14 cellular contexts compared by ENCODE assay signal in the genomic region with DNA sequence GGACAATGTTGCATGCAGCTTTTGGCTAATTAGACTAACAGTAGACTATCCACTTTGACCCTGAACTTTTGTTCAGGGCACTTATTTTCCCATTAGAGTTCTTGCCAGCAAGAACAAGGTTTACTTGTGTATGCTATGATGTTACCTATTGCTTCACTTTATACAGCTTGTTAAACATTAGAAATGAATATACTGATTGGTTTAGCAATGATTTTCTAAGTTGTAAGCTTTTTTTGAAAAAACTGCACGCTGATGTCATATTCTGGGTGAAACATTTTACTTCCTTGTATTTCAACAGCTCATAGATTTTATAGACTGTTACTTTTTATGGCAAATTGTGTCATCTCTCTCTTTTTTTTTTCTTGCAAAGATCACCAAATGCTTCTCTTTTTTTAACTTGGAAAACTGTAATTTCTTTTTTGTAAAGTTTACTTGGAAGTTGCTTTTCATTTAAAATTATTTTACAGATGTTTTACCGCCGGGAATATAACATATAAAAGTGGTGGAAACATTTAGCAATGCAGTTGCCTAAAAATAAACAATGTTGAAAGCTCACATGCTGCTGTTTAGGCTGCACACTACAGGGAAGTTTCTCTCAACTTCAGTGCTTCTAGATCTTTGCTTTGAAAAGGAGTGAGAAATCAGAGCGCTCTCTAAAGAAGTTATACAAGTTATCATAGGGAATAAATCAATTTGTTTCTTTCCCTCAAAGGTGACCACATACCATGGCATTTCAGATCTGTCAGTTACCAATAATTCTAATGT.
DNase-seq lines count a peak whose midpoint lies in the region; ATAC-seq and TF ChIP-seq lines count a peak whose summit lies in the region.
"Had no signal": no experiment of that assay in that cellular context is flagged by ENCODE, and none has a peak within 500 bp of the region (broad histone marks: within the 10 kb centered on the region; RNA-seq: fewer than 3 reads in every experiment).

No MANE protein-coding gene starts in this region.

- H3K36me3 ChIP-seq in mesodermal cell (ENCODE audit: control insufficient read depth, insufficient read depth, low read length): no peaks in the 10 kb centered on the region
- H3K36me3 ChIP-seq: vagina had no signal

- peak overlapping the region; percentile 39 for H3K27ac ChIP-seq in mesodermal cell (ENCODE audit: low read depth, low read length, severe bottlenecking)
- H3K27ac ChIP-seq: vagina had no signal

- no peak for ATAC-seq in GM18519 (IDR thresholded peaks at IDR 0.05; ENCODE audit: low FRiP score, unreplicated experiment)
- ATAC-seq: stimulated activated effector memory CD8-positive, alpha-beta T cell treated with anti-CD3 and anti-CD28 coated beads, Interleukin-12 subunit alpha, Interleukin-12 subunit beta, amount 100 ng/mL, for 72 hours had no signal

- DNase-seq in DMS53 (lab: John Stamatoyannopoulos, UW): peak; percentile 53
- peak; percentile 75 for DNase-seq in NOMO-1 treated with DMSO at 0.1 percent for 48 hours (lab: John Stamatoyannopoulos, UW; ENCODE audit: unreplicated experiment)
- peak; percentile 10 for DNase-seq in epithelial cell of esophagus (ENCODE audit: low read depth)
- DNase-seq in NCI-H146 (lab: John Stamatoyannopoulos, UW): no peak
- DNase-seq in DMS79 (lab: John Stamatoyannopoulos, UW): no peak
- DNase-seq in NCI-H345 (lab: John Stamatoyannopoulos, UW): no peak
- DNase-seq: activated effector memory CD4-positive, alpha-beta T cell treated with anti-CD3 and anti-CD28 coated beads, Interleukin-2, amount 50 U/mL, for 16 hours; NCI-H526 treated with DMSO at 0.1 percent for 48 hours; SHP77; stimulated activated CD4-positive, alpha-beta T cell treated with anti-CD3 and anti-CD28 coated beads, Interleukin-4, amount 100 ng/mL, for 1 hour had no signal

- no CpG with 5 or more reads among the region's 4 CpGs for WGBS in mesodermal cell (ENCODE audit: insufficient coverage in 2 of 2), 2 experiments

- no peaks in the 10 kb centered on the region for H3K9me3 ChIP-seq in mesodermal cell (ENCODE audit: control insufficient read depth, low read length)
- H3K9me3 ChIP-seq: vagina had no signal

- peaks cover 34% of the 10 kb centered on the region for H3K4me1 ChIP-seq in mesodermal cell (ENCODE audit: control insufficient read depth, insufficient read depth, low read length, poor library complexity, severe bottlenecking)
- H3K4me1 ChIP-seq: vagina had no signal

- TF ChIP-seq CTCF in epithelial cell of esophagus (IDR thresholded peaks at IDR 0.05; ENCODE audit: insufficient read depth, low read depth, low read length, missing control alignments): no peak

- H3K4me3 ChIP-seq in epithelial cell of esophagus (ENCODE audit: low read length) (no peak overlapping the region), mesodermal cell (ENCODE audit: extremely low read depth, insufficient read depth, low read length, poor library complexity, severe bottlenecking) (no peak overlapping the region)
- H3K4me3 ChIP-seq: vagina had no signal

Comparison
In these comparisons a context has a peak if more than half of its experiments do, and no peak if none do; other contexts are left out.
1. DNase-seq: peak in DMS53 (single experiment), NOMO-1 treated with DMSO at 0.1 percent for 48 hours (single experiment) and epithelial cell of esophagus (single experiment); none in NCI-H146 (single experiment), DMS79 (single experiment) and NCI-H345 (single experiment).